29 cellular contexts compared by ENCODE assay signal in genomic region chr20:60428651-60429050, GRCh38.
"Had no signal": no experiment of that assay in that cellular context is flagged by ENCODE, and none has a peak within 500 bp of the region (broad histone marks: within the 10 kb centered on the region; RNA-seq: fewer than 3 reads in every experiment).

No MANE protein-coding gene starts in this region.

- DNase-seq: activated CD4-positive, alpha-beta T cell treated with anti-CD3 and anti-CD28 coated beads for 36 hours; activated CD4-positive, alpha-beta T cell treated with anti-CD3 and anti-CD28 coated beads, Interleukin-2, amount 50 U/mL, for 1 hour; activated CD4-positive, alpha-beta T cell treated with anti-CD3 and anti-CD28 coated beads, Interleukin-2, amount 50 U/mL, for 48 hours; activated CD4-positive, CD25-positive, alpha-beta regulatory T cell; activated CD4-positive, CD25-positive, alpha-beta regulatory T cell treated with anti-CD3 and anti-CD28 coated beads, Interleukin-2, amount 50 U/mL, for 72 hours; activated CD8-positive, alpha-beta memory T cell treated with anti-CD3 and anti-CD28 coated beads for 24 hours; activated CD8-positive, alpha-beta T cell treated with anti-CD3 and anti-CD28 coated beads for 36 hours; activated effector memory CD4-positive, alpha-beta T cell treated with Interleukin-2 at 50 U/mL for 16 hours; activated gamma-delta T cell treated with Interleukin-2 at 50 U/mL for 16 hours; activated naive CD4-positive, alpha-beta T cell treated with anti-CD3 and anti-CD28 coated beads, Interleukin-2, amount 50 U/mL, for 16 hours; activated naive CD4-positive, alpha-beta T cell treated with Interleukin-2 at 50 U/mL for 16 hours; activated T-cell treated with anti-CD3 and anti-CD28 coated beads, Interleukin-2, amount 50 U/mL, for 4 hours; adrenal gland; amygdala; aorta; body of pancreas; caudate nucleus; cortex of kidney; effector CD8-positive, alpha-beta T cell; foreskin fibroblast; gastrocnemius medialis; glutamatergic neuron; heart left ventricle; T-helper 2 cell had no signal

- H3K4me3 Mint-ChIP-seq: activated CD4-positive, alpha-beta T cell treated with anti-CD3 and anti-CD28 coated beads for 36 hours; activated CD8-positive, alpha-beta T cell treated with anti-CD3 and anti-CD28 coated beads for 36 hours; activated naive CD8-positive, alpha-beta T cell; activated T-cell treated with anti-CD3 and anti-CD28 coated beads, Interleukin-2, amount 50 U/mL, for 4 hours; activated T-helper 17 cell treated with anti-CD3 and anti-CD28 coated beads, Interleukin-2, amount 50 U/mL, for 72 hours had no signal

- H3K9me3 Mint-ChIP-seq: activated CD8-positive, alpha-beta T cell treated with anti-CD3 and anti-CD28 coated beads for 36 hours; activated T-cell treated with anti-CD3 and anti-CD28 coated beads, Interleukin-2, amount 50 U/mL, for 4 hours; activated T-helper 17 cell treated with anti-CD3 and anti-CD28 coated beads, Interleukin-2, amount 50 U/mL, for 72 hours had no signal

- H3K36me3 Mint-ChIP-seq: activated naive CD8-positive, alpha-beta T cell had no signal

- H3K27me3 Mint-ChIP-seq: activated CD4-positive, alpha-beta T cell treated with anti-CD3 and anti-CD28 coated beads for 36 hours had no signal

- H3K4me1 Mint-ChIP-seq: activated CD4-positive, alpha-beta T cell treated with anti-CD3 and anti-CD28 coated beads for 36 hours; activated T-helper 17 cell treated with anti-CD3 and anti-CD28 coated beads, Interleukin-2, amount 50 U/mL, for 72 hours had no signal

- FAIRE-seq: colon, endometrium, endothelial cell of umbilical vein had no signal

- H3K27ac Mint-ChIP-seq: activated CD4-positive, alpha-beta T cell treated with anti-CD3 and anti-CD28 coated beads for 36 hours; activated CD8-positive, alpha-beta T cell treated with anti-CD3 and anti-CD28 coated beads for 36 hours; activated naive CD8-positive, alpha-beta T cell; activated T-helper 17 cell treated with anti-CD3 and anti-CD28 coated beads, Interleukin-2, amount 50 U/mL, for 72 hours had no signal
